In genomic region chr13:101660711-101661110, GRCh38 we compare ENCODE assay signal across 28 cellular contexts.
"Had no signal": no experiment of that assay in that cellular context is flagged by ENCODE, and none has a peak within 500 bp of the region (broad histone marks: within the 10 kb centered on the region; RNA-seq: fewer than 3 reads in every experiment).

No MANE protein-coding gene starts in this region.

- ATAC-seq: activated CD4-positive, CD25-positive, alpha-beta regulatory T cell treated with anti-CD3 and anti-CD28 coated beads, Interleukin-2, amount 50 U/mL, for 24 hours; activated CD8-positive, alpha-beta T cell treated with anti-CD3 and anti-CD28 coated beads for 36 hours; activated T-cell treated with anti-CD3 and anti-CD28 coated beads, Interleukin-2, amount 50 U/mL, for 4 hours; activated T-helper 17 cell treated with anti-CD3 and anti-CD28 coated beads, Interleukin-2, amount 50 U/mL, for 72 hours; esophagus mucosa; gastroesophageal sphincter; T-cell had no signal

- H3K4me3 ChIP-seq: coronary artery, dorsolateral prefrontal cortex, gastroesophageal sphincter had no signal

- H3K27me3 ChIP-seq: brain microvascular endothelial cell, dorsolateral prefrontal cortex, gastroesophageal sphincter had no signal

- DNase-seq: activated B cell treated with CpG ODN at 0.5 μM for 24 hours; activated CD4-positive, alpha-beta T cell treated with anti-CD3 and anti-CD28 coated beads for 48 hours; activated CD4-positive, alpha-beta T cell treated with anti-CD3 and anti-CD28 coated beads, Interleukin-2, amount 50 U/mL, for 1 hour; activated CD4-positive, alpha-beta T cell treated with anti-CD3 and anti-CD28 coated beads, Interleukin-2, amount 50 U/mL, for 48 hours; activated CD8-positive, alpha-beta memory T cell treated with anti-CD3 and anti-CD28 coated beads for 24 hours; activated CD8-positive, alpha-beta T cell treated with anti-CD3 and anti-CD28 coated beads for 36 hours; activated effector memory CD4-positive, alpha-beta T cell treated with Interleukin-2 at 50 U/mL for 16 hours; activated gamma-delta T cell treated with Interleukin-2 at 50 U/mL for 16 hours; activated naive CD4-positive, alpha-beta T cell treated with anti-CD3 and anti-CD28 coated beads, Interleukin-2, amount 50 U/mL, for 16 hours; activated naive CD4-positive, alpha-beta T cell treated with Interleukin-2 at 50 U/mL for 16 hours; activated T-cell treated with anti-CD3 and anti-CD28 coated beads, Interleukin-2, amount 50 U/mL, for 4 hours; amniotic stem cell; anterior cingulate cortex; brain microvascular endothelial cell; dorsolateral prefrontal cortex; effector memory CD4-positive, alpha-beta T cell; endodermal cell; foreskin melanocyte; head of caudate nucleus; T-cell; T-helper 9 cell; WERI-Rb-1 had no signal

- H3K4me1 ChIP-seq: gastroesophageal sphincter had no signal

- H3K36me3 ChIP-seq: brain microvascular endothelial cell, gastroesophageal sphincter, WERI-Rb-1 had no signal

- FAIRE-seq: astrocyte had no signal

- H3K27ac ChIP-seq: brain microvascular endothelial cell, coronary artery, dorsolateral prefrontal cortex, gastroesophageal sphincter, WERI-Rb-1 had no signal

- H3K9me3 ChIP-seq: gastroesophageal sphincter had no signal
